In the genomic region with DNA sequence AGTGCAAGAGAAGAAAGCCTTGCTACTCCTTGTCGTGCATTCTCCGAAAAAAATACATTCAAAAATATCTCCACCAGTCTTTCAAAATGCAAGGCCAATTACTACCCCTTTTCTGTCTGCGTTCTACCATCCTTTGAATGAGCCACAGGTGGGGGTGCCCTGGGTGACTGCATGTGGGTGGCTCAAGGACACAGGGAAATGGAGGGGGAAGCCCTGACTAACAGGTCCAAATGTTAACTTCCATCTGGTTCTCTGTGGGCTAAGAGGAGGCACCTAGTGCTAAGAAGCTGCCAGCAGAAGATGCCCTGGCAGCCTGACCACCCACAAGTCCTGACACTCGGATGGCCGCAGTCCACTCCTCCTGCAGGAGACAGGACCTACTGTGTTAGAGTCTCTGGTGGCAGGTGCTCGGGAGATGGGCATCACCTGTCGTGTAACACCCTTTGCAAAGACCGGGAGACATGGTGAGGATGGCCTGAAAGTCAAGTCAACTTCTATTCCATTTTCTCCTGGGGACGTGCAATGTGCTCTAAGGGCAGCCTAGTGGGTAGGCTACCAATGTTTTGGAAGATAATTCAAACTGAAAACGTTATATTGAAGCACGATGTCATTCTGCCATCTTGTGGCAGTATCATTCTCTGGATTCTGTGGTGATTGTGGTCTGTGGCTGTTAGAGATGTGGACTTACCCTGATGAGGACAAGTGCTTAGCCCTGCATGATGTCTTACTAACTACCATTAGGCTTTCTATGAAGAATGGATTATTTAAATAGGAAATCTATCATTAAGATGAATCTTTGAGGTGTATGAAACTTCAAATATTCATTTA, we compare ENCODE assay signal across 9 cellular contexts. TPM values are rescaled to one million over a fixed set of nuclear protein-coding genes. Genes with fewer than 3 reads are reported as not detected.
A peak's percentile ranks its signal among the peaks of the same experiment; 100 is the strongest.
DNase-seq lines count a peak whose midpoint lies in the region; ATAC-seq, FAIRE-seq and TF ChIP-seq lines count a peak whose summit lies in the region.
"Had no signal": no experiment of that assay in that cellular context is flagged by ENCODE, and none has a peak within 500 bp of the region (broad histone marks: within the 10 kb centered on the region; RNA-seq: fewer than 3 reads in every experiment).

No MANE protein-coding gene starts in this region.

- WGBS in stomach, 5 donors, result 68 to 73% (median 69%) methylated on average over 11 of the region's 11 CpGs

- H3K4me3 ChIP-seq in stomach, result no peak overlapping the region

- DNase-seq in CD14-positive monocyte (ENCODE audit: low spot score) (no peak), GM18507 (ENCODE audit: extremely low spot score, insufficient read length, low read depth) (peak; percentile 26), NCI-H524 (lab: John Stamatoyannopoulos, UW) (peak; percentile 40 to 82), iPS DF 4.7 (ENCODE audit: extremely low read depth, low spot score) (peak; percentile 14), stomach (no peak), posterior vena cava (ENCODE audit: low spot score) (no peak)
- peak; percentile 23 for DNase-seq in activated naive CD8-positive, alpha-beta T cell treated with anti-CD3 and anti-CD28 coated beads for 36 hours

- TF ChIP-seq EP300 in stomach (IDR thresholded peaks at IDR 0.05), result no peak

- TF ChIP-seq CTCF in CD14-positive monocyte (IDR thresholded peaks at IDR 0.05), result peak; percentile 46
- TF ChIP-seq CTCF in stomach (IDR thresholded peaks at IDR 0.05), result peak in 4 of 7 experiments; percentile 11 to 66 (median 38)

- H3K36me3 ChIP-seq in stomach, result no peaks in the 10 kb centered on the region

- H3K27ac ChIP-seq in stomach, result no peak overlapping the region

- H3K4me3 Mint-ChIP-seq in CD14-positive monocyte, result no peak overlapping the region
- no peak overlapping the region for H3K4me3 Mint-ChIP-seq in activated naive CD8-positive, alpha-beta T cell treated with anti-CD3 and anti-CD28 coated beads for 36 hours

- no peak overlapping the region for H3K27ac Mint-ChIP-seq in CD14-positive monocyte
- H3K27ac Mint-ChIP-seq in activated naive CD8-positive, alpha-beta T cell treated with anti-CD3 and anti-CD28 coated beads for 36 hours, result no peak overlapping the region

- no peaks in the 10 kb centered on the region for H3K27me3 ChIP-seq in stomach

- intact Hi-C loops in CD14-positive monocyte (cut with micrococcal nuclease) (loop anchor here in 1 of 2 donors (5.0 kb wide), 1 partner anchor 41 kb away; no protein-coding TSS in a partner anchor), stomach (cut with DNase I; ENCODE audit: low total_unique reads) (loop anchor here (5.0 kb wide), 1 partner anchor 84 kb away; no protein-coding TSS in a partner anchor), posterior vena cava (cut with DNase I) (loop anchor here (2.0 to 5.0 kb wide), 2 partner anchors 79 kb away; no protein-coding TSS in a partner anchor)

- TF ChIP-seq POLR2A in stomach (IDR thresholded peaks at IDR 0.05), result no peak

- H3K4me1 ChIP-seq in stomach, result peaks cover 5 to 19% (median 10%) of the 10 kb centered on the region in 4 donors

- peaks cover 28% of the 10 kb centered on the region for H3K4me1 Mint-ChIP-seq in CD14-positive monocyte
- H3K4me1 Mint-ChIP-seq in activated naive CD8-positive, alpha-beta T cell treated with anti-CD3 and anti-CD28 coated beads for 36 hours, result peaks cover 5% of the 10 kb centered on the region

- H3K9me3 ChIP-seq in stomach, result peaks cover 7 to 15% (median 8%) of the 10 kb centered on the region in 4 donors

- H3K9me3 Mint-ChIP-seq in CD14-positive monocyte, result peaks cover 11 to 20% (median 18%) of the 10 kb centered on the region in 7 donors
- H3K9me3 Mint-ChIP-seq in activated naive CD8-positive, alpha-beta T cell treated with anti-CD3 and anti-CD28 coated beads for 36 hours, result peaks cover 7% of the 10 kb centered on the region

- H3K27me3 Mint-ChIP-seq in CD14-positive monocyte (ENCODE audit: low read depth in 3 of 3), result peaks cover 9 to 27% (median 23%) of the 10 kb centered on the region in 3 donors
- H3K27me3 Mint-ChIP-seq in activated naive CD8-positive, alpha-beta T cell treated with anti-CD3 and anti-CD28 coated beads for 36 hours, result no peaks in the 10 kb centered on the region

- H3K36me3 Mint-ChIP-seq in CD14-positive monocyte, result peaks cover 11% of the 10 kb centered on the region in 2 donors
- peaks cover 3% of the 10 kb centered on the region for H3K36me3 Mint-ChIP-seq in activated naive CD8-positive, alpha-beta T cell treated with anti-CD3 and anti-CD28 coated beads for 36 hours

- ATAC-seq in HG02884 (IDR thresholded peaks at IDR 0.05; ENCODE audit: unreplicated experiment), result peak; percentile 92

- FAIRE-seq in GM18507 (lab: Jason Lieb, UNC), result peak; percentile 93

RNA-seq across cellular contexts. Expression of gene IGF2R, which starts 27.4 kb away (rescaled TPM):
- polyA plus RNA-seq in CD14-positive monocyte, result 1 to 10 TPM; 6.9 to 8.2 TPM
- 10 to 100 TPM; 74.9 to 77.7 TPM for total RNA-seq in activated naive CD8-positive, alpha-beta T cell treated with anti-CD3 and anti-CD28 coated beads for 36 hours
- total RNA-seq in stomach, result 10 to 100 TPM; 30.3 to 70.5 (median 43.4) TPM
- 1 to 10 TPM; 2.0 to 9.8 (median 7.7) TPM for polyA plus RNA-seq in stomach
- total RNA-seq in posterior vena cava, result 10 to 100 TPM; 62.7 to 71.8 TPM

RNA-seq across cellular contexts. Expression of gene MAS1, which starts 50.7 kb away (rescaled TPM):
- polyA plus RNA-seq in CD14-positive monocyte (not detected), stomach (under 1 TPM in 1 of 3 donors, not detected in 2; under 0.01 TPM)
- not detected for total RNA-seq in activated naive CD8-positive, alpha-beta T cell treated with anti-CD3 and anti-CD28 coated beads for 36 hours
- total RNA-seq in stomach (under 1 TPM in 1 of 5 donors, not detected in 4; 0.18 TPM), posterior vena cava (under 1 TPM; 0.29 to 0.42 TPM)
- total RNA-seq: T-helper 1 cell treated with Interleukin-12 subunit alpha and Interleukin-12 subunit beta and Interleukin-4 antibody, amounts not matched to agents 30 ng/mL and 1 ng/mL, for 36 hours had no signal

Comparison
In these comparisons a context has a peak if more than half of its experiments do, and no peak if none do; other contexts are left out.
1. DNase-seq: peak in GM18507 (single experiment), NCI-H524 (2 of 2), activated naive CD8-positive, alpha-beta T cell treated with anti-CD3 and anti-CD28 coated beads for 36 hours (single experiment) and iPS DF 4.7 (single experiment); none in CD14-positive monocyte (single experiment), stomach (single experiment) and posterior vena cava (single experiment).